Comparison of ENCODE assay signal across 12 cellular contexts in genomic region chr10:33136271-33136670, GRCh38.
DNase-seq lines count a peak whose midpoint lies in the region; ATAC-seq and TF ChIP-seq lines count a peak whose summit lies in the region.
"Had no signal": no experiment of that assay in that cellular context is flagged by ENCODE, and none has a peak within 500 bp of the region (broad histone marks: within the 10 kb centered on the region; RNA-seq: fewer than 3 reads in every experiment).

No MANE protein-coding gene starts in this region.

- peaks cover 65% of the 10 kb centered on the region for H3K4me1 ChIP-seq in CD8-positive, alpha-beta T cell (ENCODE audit: insufficient read depth, low read length)

- CTCF ChIA-PET in CD8-positive, alpha-beta T cell (lab: Charles Lee): interaction anchor here (2.2 to 4.5 kb wide), 2 partner anchors 10 to 18 kb away, joined by 8 to 27 read pairs; no protein-coding TSS in a partner anchor
- CTCF ChIA-PET in activated CD4-positive, alpha-beta memory T cell treated with anti-CD3 and anti-CD28 coated beads for 36 hours (lab: Charles Lee): interaction anchor here (0.7 to 4.5 kb wide), 4 partner anchors 16 to 127 kb away, joined by 3 to 38 read pairs (median 10); no protein-coding TSS in a partner anchor

- intact Hi-C loops in CD8-positive, alpha-beta T cell (cut with DNase I, micrococcal nuclease): loop anchor here (5.0 kb wide), 2 partner anchors 179 to 689 kb away; partner anchors contain the start of genes CCDC7 (in 2 of the 2) and ITGB1 (in 1 of the 2)
- intact Hi-C loops in activated CD4-positive, alpha-beta memory T cell treated with anti-CD3 and anti-CD28 coated beads for 36 hours (cut with micrococcal nuclease): loop anchor here (10.0 kb wide), 2 partner anchors 691 to 891 kb away; partner anchors contain the start of gene CCDC7

- H3K9me3 ChIP-seq in CD8-positive, alpha-beta T cell (ENCODE audit: low read length): no peaks in the 10 kb centered on the region
- H3K9me3 ChIP-seq: pancreas had no signal

- POLR2A ChIA-PET in CD8-positive, alpha-beta T cell (lab: Charles Lee): interaction anchor here (0.6 to 1.7 kb wide), 2 partner anchors 9 to 24 kb away, joined by 3 to 5 read pairs; no protein-coding TSS in a partner anchor
- POLR2A ChIA-PET in activated CD4-positive, alpha-beta memory T cell treated with anti-CD3 and anti-CD28 coated beads for 36 hours (lab: Charles Lee): interaction anchor here (1.0 to 4.1 kb wide), 4 partner anchors 15 to 127 kb away, joined by 3 to 24 read pairs (median 10); no protein-coding TSS in a partner anchor

- DNase-seq in CD8-positive, alpha-beta T cell: no peak
- peak; percentile 45 for DNase-seq in activated CD4-positive, alpha-beta memory T cell treated with anti-CD3 and anti-CD28 coated beads for 36 hours
- DNase-seq in fibroblast of villous mesenchyme (ENCODE audit: low read depth) (peak; percentile 44), HuH-7 (ENCODE audit: low spot score) (no peak), islet precursor cell (no peak)
- DNase-seq: cerebellar nuclear complex, DMS79, NCI-H345, pancreas had no signal

- no peaks in the 10 kb centered on the region for H3K36me3 ChIP-seq in CD8-positive, alpha-beta T cell (ENCODE audit: insufficient read depth, low read length)
- H3K36me3 ChIP-seq: pancreas had no signal

- TF ChIP-seq CTCF in CD8-positive, alpha-beta T cell (IDR thresholded peaks at IDR 0.05): no peak
- TF ChIP-seq CTCF in fibroblast of villous mesenchyme (IDR thresholded peaks at IDR 0.05; ENCODE audit: insufficient read depth, low read depth, low read length): no peak

- no peak for ATAC-seq in CD8-positive, alpha-beta T cell
- peak; percentile 41 for ATAC-seq in GM19452 (IDR thresholded peaks at IDR 0.05; ENCODE audit: unreplicated experiment)
- no peak for ATAC-seq in GM19397 (IDR thresholded peaks at IDR 0.05; ENCODE audit: unreplicated experiment)
- no peak for ATAC-seq in HG02571 (IDR thresholded peaks at IDR 0.05; ENCODE audit: unreplicated experiment)

- no peaks in the 10 kb centered on the region for H3K36me3 Mint-ChIP-seq in CD8-positive, alpha-beta T cell
- peaks cover 2% of the 10 kb centered on the region for H3K36me3 Mint-ChIP-seq in activated CD4-positive, alpha-beta memory T cell treated with anti-CD3 and anti-CD28 coated beads for 36 hours

- no peak overlapping the region for H3K4me3 Mint-ChIP-seq in CD8-positive, alpha-beta T cell
- peak overlapping the region; percentile 52 for H3K4me3 Mint-ChIP-seq in activated CD4-positive, alpha-beta memory T cell treated with anti-CD3 and anti-CD28 coated beads for 36 hours

- no peak overlapping the region for H3K27ac ChIP-seq in CD8-positive, alpha-beta T cell (ENCODE audit: low read depth, low read length)

- H3K4me1 Mint-ChIP-seq in CD8-positive, alpha-beta T cell (ENCODE audit: low read depth): peaks cover 82% of the 10 kb centered on the region
- peaks cover 91% of the 10 kb centered on the region for H3K4me1 Mint-ChIP-seq in activated CD4-positive, alpha-beta memory T cell treated with anti-CD3 and anti-CD28 coated beads for 36 hours (ENCODE audit: low read depth)

- H3K27me3 ChIP-seq in CD8-positive, alpha-beta T cell (ENCODE audit: insufficient read depth, low read length): no peaks in the 10 kb centered on the region
- H3K27me3 ChIP-seq: pancreas had no signal

- H3K9me3 Mint-ChIP-seq in CD8-positive, alpha-beta T cell: no peaks in the 10 kb centered on the region
- no peaks in the 10 kb centered on the region for H3K9me3 Mint-ChIP-seq in activated CD4-positive, alpha-beta memory T cell treated with anti-CD3 and anti-CD28 coated beads for 36 hours

- peak overlapping the region; percentile 34 for H3K27ac Mint-ChIP-seq in CD8-positive, alpha-beta T cell
- H3K27ac Mint-ChIP-seq in activated CD4-positive, alpha-beta memory T cell treated with anti-CD3 and anti-CD28 coated beads for 36 hours: peak overlapping the region; percentile 85

- no peak overlapping the region for H3K4me3 ChIP-seq in CD8-positive, alpha-beta T cell (ENCODE audit: low read depth, low read length)
- H3K4me3 ChIP-seq in fibroblast of villous mesenchyme (ENCODE audit: low read depth, low read length): no peak overlapping the region
- H3K4me3 ChIP-seq: pancreas had no signal

- H3K27me3 Mint-ChIP-seq in CD8-positive, alpha-beta T cell (ENCODE audit: low read depth): no peaks in the 10 kb centered on the region
- H3K27me3 Mint-ChIP-seq in activated CD4-positive, alpha-beta memory T cell treated with anti-CD3 and anti-CD28 coated beads for 36 hours: peaks cover 1% of the 10 kb centered on the region

Comparison
In these comparisons a context has a peak if more than half of its experiments do, and no peak if none do; other contexts are left out.
1. DNase-seq: peak in activated CD4-positive, alpha-beta memory T cell treated with anti-CD3 and anti-CD28 coated beads for 36 hours (single experiment) and fibroblast of villous mesenchyme (single experiment); none in CD8-positive, alpha-beta T cell (0 of 7), HuH-7 (single experiment) and islet precursor cell (single experiment).